In genomic region chr7:147811923-147812322, GRCh38 we compare ENCODE assay signal across 37 cellular contexts.
"Had no signal": no experiment of that assay in that cellular context is flagged by ENCODE, and none has a peak within 500 bp of the region (broad histone marks: within the 10 kb centered on the region; RNA-seq: fewer than 3 reads in every experiment).

No MANE protein-coding gene starts in this region.

- H3K9me3 ChIP-seq: ascending aorta had no signal

- H3K4me1 ChIP-seq: ascending aorta had no signal

- H3K36me3 Mint-ChIP-seq: activated CD4-positive, alpha-beta memory T cell treated with anti-CD3 and anti-CD28 coated beads for 36 hours; activated naive CD4-positive, alpha-beta T cell treated with anti-CD3 and anti-CD28 coated beads, Interleukin-2, amount 50 U/mL, for 24 hours; activated naive CD8-positive, alpha-beta T cell; activated naive CD8-positive, alpha-beta T cell treated with anti-CD3 and anti-CD28 coated beads, Interleukin-2, amount 10 ng/mL, durations not matched to agents 7 days and 5 days; brain had no signal

- DNase-seq: activated B cell treated with CpG ODN at 0.5 μM for 24 hours; activated CD4-positive, alpha-beta memory T cell treated with anti-CD3 and anti-CD28 coated beads for 36 hours; activated CD4-positive, alpha-beta T cell treated with anti-CD3 and anti-CD28 coated beads for 4 hours; activated CD4-positive, alpha-beta T cell treated with anti-CD3 and anti-CD28 coated beads, Interleukin-2, amount 10 ng/mL, durations not matched to agents 24 days and 14 days; activated CD4-positive, alpha-beta T cell treated with anti-CD3 and anti-CD28 coated beads, Interleukin-2, amount 50 U/mL, for 1 hour; activated CD4-positive, alpha-beta T cell treated with anti-CD3 and anti-CD28 coated beads, Interleukin-2, amount 50 U/mL, for 4 hours; activated CD4-positive, CD25-positive, alpha-beta regulatory T cell treated with anti-CD3 and anti-CD28 coated beads, Interleukin-2, amount 50 U/mL, for 72 hours; activated CD8-positive, alpha-beta memory T cell treated with anti-CD3 and anti-CD28 coated beads, Interleukin-2, amount 50 U/mL, for 4 hours; activated CD8-positive, alpha-beta T cell treated with anti-CD3 and anti-CD28 coated beads for 36 hours; activated effector memory CD4-positive, alpha-beta T cell treated with anti-CD3 and anti-CD28 coated beads, Interleukin-2, amount 50 U/mL, for 16 hours; activated gamma-delta T cell treated with Interleukin-2 at 50 U/mL for 16 hours; activated naive CD4-positive, alpha-beta T cell; activated naive CD4-positive, alpha-beta T cell treated with anti-CD3 and anti-CD28 coated beads for 36 hours; activated naive CD8-positive, alpha-beta T cell treated with anti-CD3 and anti-CD28 coated beads, Interleukin-2, amount 10 ng/mL, durations not matched to agents 7 days and 5 days; activated naive CD8-positive, alpha-beta T cell treated with anti-CD3 and anti-CD28 coated beads, Interleukin-2, amount 50 U/mL, for 24 hours; activated T-cell treated with anti-CD3 and anti-CD28 coated beads for 4 hours; activated T-cell treated with anti-CD3 and anti-CD28 coated beads, Interleukin-2, amount 50 U/mL, for 1 hour; activated T-cell treated with anti-CD3 and anti-CD28 coated beads, Interleukin-2, amount 50 U/mL, for 4 hours; activated T-cell treated with anti-CD3 and anti-CD28 coated beads, Interleukin-2, amount 50 U/mL, for 72 hours; amygdala; anterior cingulate cortex; caudate nucleus; SW 1271; T-helper 1 cell; T-helper 2 cell; T-helper 9 cell had no signal

- H3K4me3 ChIP-seq: ascending aorta, cardiac muscle cell had no signal

- H3K4me1 Mint-ChIP-seq: activated B cell treated with CpG ODN at 0.5 μM for 24 hours; activated CD4-positive, alpha-beta T cell treated with anti-CD3 and anti-CD28 coated beads, Interleukin-2, amount 10 ng/mL, durations not matched to agents 24 days and 14 days; activated naive CD4-positive, alpha-beta T cell treated with anti-CD3 and anti-CD28 coated beads, Interleukin-2, amount 50 U/mL, for 24 hours; activated naive CD8-positive, alpha-beta T cell treated with anti-CD3 and anti-CD28 coated beads, Interleukin-2, amount 10 ng/mL, durations not matched to agents 7 days and 5 days; activated naive CD8-positive, alpha-beta T cell treated with anti-CD3 and anti-CD28 coated beads, Interleukin-2, amount 50 U/mL, for 24 hours; activated T-helper 17 cell treated with anti-CD3 and anti-CD28 coated beads, Interleukin-2, amount 50 U/mL, for 72 hours; central memory CD8-positive, alpha-beta T cell had no signal

- H3K27ac ChIP-seq: ascending aorta, cardiac muscle cell, VCaP had no signal

- H3K9me3 Mint-ChIP-seq: activated B cell treated with CpG ODN at 0.5 μM for 24 hours; activated CD4-positive, alpha-beta T cell treated with anti-CD3 and anti-CD28 coated beads, Interleukin-2, amount 10 ng/mL, durations not matched to agents 24 days and 14 days; activated naive CD4-positive, alpha-beta T cell treated with anti-CD3 and anti-CD28 coated beads for 36 hours; activated naive CD8-positive, alpha-beta T cell treated with anti-CD3 and anti-CD28 coated beads, Interleukin-2, amount 10 ng/mL, durations not matched to agents 7 days and 5 days; activated T-helper 17 cell treated with anti-CD3 and anti-CD28 coated beads, Interleukin-2, amount 50 U/mL, for 72 hours; brain; T-helper 2 cell treated with Interferon-gamma antibody and Interleukin-4, amounts not matched to agents 5 μg/mL and 100 μg/mL, for 36 hours had no signal

- H3K27ac Mint-ChIP-seq: activated B cell treated with CpG ODN at 0.5 μM for 24 hours; activated CD4-positive, alpha-beta memory T cell treated with anti-CD3 and anti-CD28 coated beads for 36 hours; activated CD4-positive, alpha-beta T cell treated with anti-CD3 and anti-CD28 coated beads, Interleukin-2, amount 10 ng/mL, durations not matched to agents 24 days and 14 days; activated CD8-positive, alpha-beta T cell treated with anti-CD3 and anti-CD28 coated beads for 36 hours; activated naive CD4-positive, alpha-beta T cell treated with anti-CD3 and anti-CD28 coated beads for 36 hours; activated naive CD4-positive, alpha-beta T cell treated with anti-CD3 and anti-CD28 coated beads, Interleukin-2, amount 50 U/mL, for 24 hours; activated naive CD8-positive, alpha-beta T cell; activated naive CD8-positive, alpha-beta T cell treated with anti-CD3 and anti-CD28 coated beads, Interleukin-2, amount 10 ng/mL, durations not matched to agents 7 days and 5 days; activated naive CD8-positive, alpha-beta T cell treated with anti-CD3 and anti-CD28 coated beads, Interleukin-2, amount 50 U/mL, for 24 hours; activated T-cell treated with anti-CD3 and anti-CD28 coated beads, Interleukin-2, amount 50 U/mL, for 72 hours; activated T-helper 1 cell treated with anti-CD3 and anti-CD28 coated beads, Interleukin-12 subunit alpha, Interleukin-12 subunit beta, Interleukin-2, Interleukin-4 antibody, amounts not matched to agents 30 ng/mL and 10 ng/mL and 1 ng/mL, durations not matched to agents 14 hours and 24 hours and 36 hours; activated T-helper 17 cell treated with anti-CD3 and anti-CD28 coated beads, Interleukin-2, amount 50 U/mL, for 72 hours; brain; T-helper 1 cell treated with Interleukin-12 subunit alpha and Interleukin-12 subunit beta and Interleukin-4 antibody, amounts not matched to agents 30 μg/mL and 1 μg/mL, for 36 hours; T-helper 2 cell treated with Interferon-gamma antibody and Interleukin-4, amounts not matched to agents 5 μg/mL and 100 μg/mL, for 36 hours had no signal

- ATAC-seq: activated CD8-positive, alpha-beta T cell treated with anti-CD3 and anti-CD28 coated beads for 36 hours; activated naive CD8-positive, alpha-beta T cell treated with anti-CD3 and anti-CD28 coated beads, Interleukin-2, amount 50 U/mL, for 24 hours; activated T-cell treated with anti-CD3 and anti-CD28 coated beads, Interleukin-2, amount 50 U/mL, for 4 hours; activated T-cell treated with anti-CD3 and anti-CD28 coated beads, Interleukin-2, amount 50 U/mL, for 72 hours; activated T-helper 17 cell treated with anti-CD3 and anti-CD28 coated beads, Interleukin-2, amount 50 U/mL, for 72 hours had no signal

- H3K27me3 ChIP-seq: ascending aorta, cardiac muscle cell had no signal

- H3K4me3 Mint-ChIP-seq: activated B cell treated with CpG ODN at 0.5 μM for 24 hours; activated CD4-positive, alpha-beta memory T cell treated with anti-CD3 and anti-CD28 coated beads for 36 hours; activated CD4-positive, alpha-beta T cell treated with anti-CD3 and anti-CD28 coated beads, Interleukin-2, amount 10 ng/mL, durations not matched to agents 24 days and 14 days; activated CD8-positive, alpha-beta T cell treated with anti-CD3 and anti-CD28 coated beads for 36 hours; activated naive CD4-positive, alpha-beta T cell treated with anti-CD3 and anti-CD28 coated beads for 36 hours; activated naive CD4-positive, alpha-beta T cell treated with anti-CD3 and anti-CD28 coated beads, Interleukin-2, amount 50 U/mL, for 24 hours; activated naive CD8-positive, alpha-beta T cell; activated naive CD8-positive, alpha-beta T cell treated with anti-CD3 and anti-CD28 coated beads, Interleukin-2, amount 10 ng/mL, durations not matched to agents 7 days and 5 days; activated naive CD8-positive, alpha-beta T cell treated with anti-CD3 and anti-CD28 coated beads, Interleukin-2, amount 50 U/mL, for 24 hours; activated T-cell treated with anti-CD3 and anti-CD28 coated beads, Interleukin-2, amount 50 U/mL, for 4 hours; activated T-cell treated with anti-CD3 and anti-CD28 coated beads, Interleukin-2, amount 50 U/mL, for 72 hours; activated T-helper 1 cell treated with anti-CD3 and anti-CD28 coated beads, Interleukin-12 subunit alpha, Interleukin-12 subunit beta, Interleukin-2, Interleukin-4 antibody, amounts not matched to agents 30 ng/mL and 10 ng/mL and 1 ng/mL, durations not matched to agents 14 hours and 24 hours and 36 hours; activated T-helper 17 cell treated with anti-CD3 and anti-CD28 coated beads, Interleukin-2, amount 50 U/mL, for 72 hours; brain; central memory CD8-positive, alpha-beta T cell; T-helper 1 cell treated with Interleukin-12 subunit alpha and Interleukin-12 subunit beta and Interleukin-4 antibody, amounts not matched to agents 30 μg/mL and 1 μg/mL, for 36 hours; T-helper 2 cell treated with Interferon-gamma antibody and Interleukin-4, amounts not matched to agents 5 μg/mL and 100 μg/mL, for 36 hours had no signal

- H3K36me3 ChIP-seq: ascending aorta, cardiac muscle cell had no signal

- H3K27me3 Mint-ChIP-seq: activated B cell treated with CpG ODN at 0.5 μM for 24 hours; activated CD4-positive, alpha-beta memory T cell treated with anti-CD3 and anti-CD28 coated beads for 36 hours; activated CD4-positive, alpha-beta T cell treated with anti-CD3 and anti-CD28 coated beads, Interleukin-2, amount 10 ng/mL, durations not matched to agents 24 days and 14 days; activated CD8-positive, alpha-beta T cell treated with anti-CD3 and anti-CD28 coated beads for 36 hours; activated naive CD4-positive, alpha-beta T cell treated with anti-CD3 and anti-CD28 coated beads, Interleukin-2, amount 50 U/mL, for 24 hours; activated naive CD8-positive, alpha-beta T cell; activated naive CD8-positive, alpha-beta T cell treated with anti-CD3 and anti-CD28 coated beads, Interleukin-2, amount 10 ng/mL, durations not matched to agents 7 days and 5 days; activated T-helper 17 cell treated with anti-CD3 and anti-CD28 coated beads, Interleukin-2, amount 50 U/mL, for 72 hours; brain; central memory CD8-positive, alpha-beta T cell had no signal
